ENCODE assay signal across 11 cellular contexts in the genomic region with DNA sequence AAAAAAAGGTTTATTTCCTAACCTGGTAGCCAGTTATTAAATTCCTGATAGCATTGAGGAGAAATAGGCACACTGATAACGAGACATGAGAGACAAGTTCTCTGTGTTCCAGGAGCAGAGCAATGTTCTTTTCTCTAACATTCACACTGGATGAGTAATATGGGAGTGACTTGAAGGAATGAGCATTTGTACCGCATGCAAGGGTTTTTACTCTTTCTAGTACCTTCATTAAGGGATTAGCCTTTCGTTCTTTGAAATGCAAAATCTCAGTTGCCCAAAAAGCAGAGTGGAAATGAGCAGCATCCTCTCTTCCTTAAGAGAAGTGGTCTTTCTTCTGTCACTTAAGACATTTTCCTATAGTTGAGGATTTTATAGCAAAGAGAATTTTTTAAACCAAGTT. TPM values are rescaled to one million over a fixed set of nuclear protein-coding genes. Genes with fewer than 3 reads are reported as not detected.
DNase-seq lines count a peak whose midpoint lies in the region; ATAC-seq, FAIRE-seq and TF ChIP-seq lines count a peak whose summit lies in the region.
"Had no signal": no experiment of that assay in that cellular context is flagged by ENCODE, and none has a peak within 500 bp of the region (broad histone marks: within the 10 kb centered on the region; RNA-seq: fewer than 3 reads in every experiment).

No MANE protein-coding gene starts in this region.

- H2AK5ac ChIP-seq in mesenchymal stem cell (ENCODE audit: low read length, severe bottlenecking), result no peak overlapping the region

- no peak overlapping the region for H4K91ac ChIP-seq in mesenchymal stem cell (ENCODE audit: low read length)

- H4K8ac ChIP-seq in mesenchymal stem cell (ENCODE audit: low read length), result no peak overlapping the region

- no peaks in the 10 kb centered on the region for H3K36me3 ChIP-seq in NT2/D1 (ENCODE audit: insufficient read depth, insufficient read length, low read length)
- no peaks in the 10 kb centered on the region for H3K36me3 ChIP-seq in endothelial cell of umbilical vein (ENCODE audit: control insufficient read depth in 2 of 2, extremely low read depth in 1 of 2, insufficient read depth in 2 of 2, low read length in 2 of 2)
- H3K36me3 ChIP-seq in mesenchymal stem cell (ENCODE audit: control insufficient read depth in 1 of 2, insufficient read depth in 2 of 2, low read depth in 1 of 2, low read length in 2 of 2), result no peaks in the 10 kb centered on the region
- no peaks in the 10 kb centered on the region for H3K36me3 ChIP-seq in sigmoid colon

- no peak overlapping the region for H2BK120ac ChIP-seq in mesenchymal stem cell (ENCODE audit: low read depth, low read length)

- POLR2A ChIA-PET in endothelial cell of umbilical vein (lab: Charles Lee), result interaction anchor here (0.7 kb wide), 1 partner anchor 800 kb away, joined by 3 read pairs; no protein-coding TSS in a partner anchor

- CTCF ChIA-PET in endothelial cell of umbilical vein (lab: Charles Lee), result interaction anchor here (0.9 to 4.6 kb wide), 6 partner anchors 32 to 218 kb away, joined by 3 to 33 read pairs (median 8); a partner anchor contains a TSS

- intact Hi-C loops in endothelial cell of umbilical vein (cut with micrococcal nuclease), result loop anchor here (1.0 to 10.0 kb wide), 5 partner anchors 9 to 799 kb away; a partner anchor contains a TSS
- intact Hi-C loops in sigmoid colon (cut with DNase I), result loop anchor here (5.0 kb wide), 1 partner anchor 203 kb away; no protein-coding TSS in a partner anchor

- no peak for TF ChIP-seq CTCF in AG10803 (conservative IDR thresholded peaks at IDR 0.05; ENCODE audit: low read length)
- no peak for TF ChIP-seq CTCF in endothelial cell of umbilical vein (IDR thresholded peaks at IDR 0.05; ENCODE audit: extremely low read depth in 1 of 2, insufficient read depth in 1 of 2, low read depth in 1 of 2, low read length in 2 of 2)
- TF ChIP-seq CTCF in sigmoid colon (IDR thresholded peaks at IDR 0.05), result no peak

- H3K4me2 ChIP-seq in endothelial cell of umbilical vein (ENCODE audit: insufficient read depth, low read length) (peak overlapping the region; percentile 99), mesenchymal stem cell (ENCODE audit: low read length, poor library complexity, severe bottlenecking) (no peak overlapping the region)

- H3K27ac ChIP-seq in endothelial cell of umbilical vein (ENCODE audit: insufficient read depth, low read depth, low read length) (peak overlapping the region; percentile 89), mesenchymal stem cell (ENCODE audit: low read length, poor library complexity, severe bottlenecking) (no peak overlapping the region), sigmoid colon (peak overlapping the region in 2 of 4 donors; percentile 60 to 65)

- no peak overlapping the region for H2BK5ac ChIP-seq in mesenchymal stem cell (ENCODE audit: low read depth, low read length, poor library complexity, severe bottlenecking)

- H3K9me3 ChIP-seq in NT2/D1 (ENCODE audit: insufficient read depth, low read length) (no peaks in the 10 kb centered on the region), endothelial cell of umbilical vein (replicated peaks; ENCODE audit: control insufficient read depth, insufficient read depth, low read length) (no peaks in the 10 kb centered on the region), mesenchymal stem cell (ENCODE audit: control insufficient read depth, low read length) (no peaks in the 10 kb centered on the region), sigmoid colon (no peaks in the 10 kb centered on the region)

- no TSS peak for BruUV-seq in endothelial cell of umbilical vein (replicated peaks; lab: Mats Ljungman, UMichigan)

- 0% methylated on average over 2 of the region's 3 CpGs for WGBS in mesenchymal stem cell
- WGBS in sigmoid colon, 2 donors, result 27 to 57% methylated on average over 3 of the region's 3 CpGs

- peaks cover 22% of the 10 kb centered on the region for H3K79me2 ChIP-seq in endothelial cell of umbilical vein (ENCODE audit: control insufficient read depth, insufficient read depth, low read length)

- peak; percentile 76 for FAIRE-seq in endothelial cell of umbilical vein (lab: Jason Lieb, UNC)
- FAIRE-seq: TTC549 had no signal

- H3K4me1 ChIP-seq in NT2/D1 (ENCODE audit: insufficient read depth, insufficient read length) (peaks cover 3% of the 10 kb centered on the region), endothelial cell of umbilical vein (ENCODE audit: control insufficient read depth, extremely low read depth, insufficient read depth, low read length) (peaks cover 72% of the 10 kb centered on the region), mesenchymal stem cell (ENCODE audit: control insufficient read depth, insufficient read depth, low read depth, low read length) (no peaks in the 10 kb centered on the region), sigmoid colon (peaks cover 0 to 19% (median 5%) of the 10 kb centered on the region in 4 donors)

- H3K4ac ChIP-seq in mesenchymal stem cell (ENCODE audit: low read depth in 1 of 2, low read length in 2 of 2), result no peak overlapping the region

- H3K23ac ChIP-seq in mesenchymal stem cell (ENCODE audit: low read length in 2 of 2), result no peak overlapping the region

- H3K4me3 ChIP-seq in AG10803 (ENCODE audit: low read length) (no peak overlapping the region), NT2/D1 (ENCODE audit: insufficient read length, low read depth) (no peak overlapping the region), endothelial cell of umbilical vein (replicated peaks in 1 of 3; ENCODE audit: insufficient read depth in 1 of 3, low read depth in 1 of 3, low read length in 3 of 3) (no peak overlapping the region), mesenchymal stem cell (ENCODE audit: insufficient read depth in 1 of 2, low read depth in 1 of 2, low read length in 2 of 2) (no peak overlapping the region), sigmoid colon (no peak overlapping the region)

- H3K27me3 ChIP-seq in NT2/D1 (ENCODE audit: insufficient read depth, insufficient read length), result no peaks in the 10 kb centered on the region
- no peaks in the 10 kb centered on the region for H3K27me3 ChIP-seq in endothelial cell of umbilical vein (ENCODE audit: control insufficient read depth in 2 of 2, insufficient read depth in 2 of 2, low read length in 2 of 2)
- no peaks in the 10 kb centered on the region for H3K27me3 ChIP-seq in mesenchymal stem cell (ENCODE audit: control insufficient read depth in 1 of 2, insufficient read depth in 1 of 2, low read length in 2 of 2)
- no peaks in the 10 kb centered on the region for H3K27me3 ChIP-seq in sigmoid colon

- H2BK15ac ChIP-seq in mesenchymal stem cell (ENCODE audit: low read depth, poor library complexity, severe bottlenecking), result no peak overlapping the region

- in situ Hi-C loops in G401 (cut with HindIII; ENCODE audit: low sequenced_read_pairs), result no loop called here

- dilution Hi-C loops in endothelial cell of umbilical vein (cut with MboI; ENCODE audit: extremely low pct_ligation_motif_present, low sequenced_read_pairs), result no loop called here

- ATAC-seq in HG03280 (IDR thresholded peaks at IDR 0.05; ENCODE audit: unreplicated experiment), result no peak
- no peak for ATAC-seq in HG02610 (IDR thresholded peaks at IDR 0.05; ENCODE audit: unreplicated experiment)

- peak; percentile 49 for DNase-seq in AG10803 (ENCODE audit: low read depth)
- peak; percentile 99 for DNase-seq in NT2/D1 (ENCODE audit: low read depth, low spot score)
- DNase-seq in endothelial cell of umbilical vein (ENCODE audit: low read depth, low spot score), result peak; percentile 68
- DNase-seq in mesenchymal stem cell, result peak; percentile 60
- DNase-seq in G401 (ENCODE audit: low spot score), result no peak
- no peak for DNase-seq in sigmoid colon
- DNase-seq: GOT3; stimulated activated naive CD4-positive, alpha-beta T cell had no signal

- no peak for TF ChIP-seq EP300 in sigmoid colon (IDR thresholded peaks at IDR 0.05)

- H2BK12ac ChIP-seq in mesenchymal stem cell (ENCODE audit: low read length in 2 of 2), result no peak overlapping the region

- no peak overlapping the region for H3K18ac ChIP-seq in mesenchymal stem cell (ENCODE audit: low read depth in 1 of 2, low read length in 2 of 2)

- no peaks in the 10 kb centered on the region for H4K20me1 ChIP-seq in endothelial cell of umbilical vein (replicated peaks; ENCODE audit: control insufficient read depth, extremely low read depth, insufficient read depth, low read length)

- no peaks in the 10 kb centered on the region for H3K9me1 ChIP-seq in endothelial cell of umbilical vein (replicated peaks; ENCODE audit: control insufficient read depth, extremely low read depth, insufficient read depth, low read length)

- no peak overlapping the region for H3K14ac ChIP-seq in mesenchymal stem cell (ENCODE audit: low read length in 2 of 2)

- H3K79me1 ChIP-seq in mesenchymal stem cell (replicated peaks; ENCODE audit: low read length, poor library complexity, severe bottlenecking), result peaks cover 4% of the 10 kb centered on the region

- H3K9ac ChIP-seq in NT2/D1 (ENCODE audit: insufficient read length, low read depth) (no peak overlapping the region), endothelial cell of umbilical vein (replicated peaks; ENCODE audit: extremely low read depth, insufficient read depth, low read length) (peak overlapping the region; percentile 86), mesenchymal stem cell (ENCODE audit: low read length) (peak overlapping the region; percentile 17)

- H2AFZ ChIP-seq in endothelial cell of umbilical vein (ENCODE audit: low read depth, low read length), result no peak overlapping the region
- H2AFZ ChIP-seq in mesenchymal stem cell (ENCODE audit: low read depth, low read length), result no peak overlapping the region

- TF ChIP-seq POLR2A in endothelial cell of umbilical vein (IDR thresholded peaks at IDR 0.05; ENCODE audit: low read depth, low read length) (peak; percentile 36), sigmoid colon (IDR thresholded peaks at IDR 0.05) (no peak)

TF ChIP-seq in endothelial cell of umbilical vein, 7 proteins besides CTCF, POLR2A, EP300 and RAD21 (continues in another document):
- TF ChIP-seq GATA2 (IDR thresholded peaks at IDR 0.05; ENCODE audit: insufficient read depth, insufficient read length, low read depth, low read length), result peak; percentile 33

RNA-seq across cellular contexts. Expression of a gene that starts 54.7 kb away (rescaled TPM):
- total RNA-seq in endothelial cell of umbilical vein (44.7 and 44.8 TPM in 2 replicates), sigmoid colon (10 to 100 TPM; 11.3 to 19.1 (median 17.0) TPM)
- polyA plus RNA-seq in endothelial cell of umbilical vein (5.7 and 6.6 TPM in 2 replicates), sigmoid colon (10 to 100 TPM in 1 of 3 donors, 1 to 10 TPM in 2; 7.8 to 10.6 (median 9.3) TPM)
- 6.8 and 7.3 TPM in 2 replicates for polyA plus RNA-seq in endothelial cell of umbilical vein (2011; cell fraction: cytosol; rRNA removed)
- polyA plus RNA-seq in endothelial cell of umbilical vein (2011; cell fraction: nucleus; rRNA removed), result 27.6 and 37.7 TPM in 2 replicates
- 13.6 and 17.5 TPM in 2 replicates for polyA plus RNA-seq in endothelial cell of umbilical vein (2012)
- polyA minus RNA-seq in endothelial cell of umbilical vein, result 35.4 and 41.0 TPM in 2 replicates
- polyA minus RNA-seq in endothelial cell of umbilical vein (2011; cell fraction: cytosol; rRNA and poly(A)+ RNA removed), result 8.9 TPM
- 79.0 and 91.1 TPM in 2 replicates for polyA minus RNA-seq in endothelial cell of umbilical vein (2011; cell fraction: nucleus; rRNA and poly(A)+ RNA removed)
- polyA plus RNA-seq in mesenchymal stem cell (2013, experiment 1 of 2), result 5.6 TPM
- polyA plus RNA-seq in mesenchymal stem cell (2013, experiment 2 of 2), result 5.3 TPM
- total RNA-seq in G401 (2014; rRNA removed; shearing (Covaris generic)), result 0.61 and 1.9 TPM in 2 replicates

Comparison
In these comparisons a context has a peak if more than half of its experiments do, and no peak if none do; other contexts are left out.
1. DNase-seq: peak in AG10803 (single experiment), NT2/D1 (single experiment), endothelial cell of umbilical vein (single experiment) and mesenchymal stem cell (single experiment); none in G401 (single experiment) and sigmoid colon (single experiment).